Comparison of ENCODE assay signal across 11 cellular contexts in genomic region chr2:226977775-226978190, GRCh38.
DNase-seq lines count a peak whose midpoint lies in the region; ATAC-seq and TF ChIP-seq lines count a peak whose summit lies in the region.
"Had no signal": no experiment of that assay in that cellular context is flagged by ENCODE, and none has a peak within 500 bp of the region (broad histone marks: within the 10 kb centered on the region; RNA-seq: fewer than 3 reads in every experiment).

No MANE protein-coding gene starts in this region.

- TF ChIP-seq POLR2A in GM18505 (IDR thresholded peaks at IDR 0.05; ENCODE audit: borderline replicate concordance, extremely low read depth, insufficient read depth, insufficient read length), result no peak

- DNase-seq in DMS 273 (lab: John Stamatoyannopoulos, UW; ENCODE audit: unreplicated experiment) (peak; percentile 50), DMS 273 treated with DMSO at 0.1 percent for 48 hours (lab: John Stamatoyannopoulos, UW) (no peak), NCI-H2227 treated with DMSO at 0.1 percent for 48 hours (lab: John Stamatoyannopoulos, UW) (peak; percentile 14), cerebellum (ENCODE audit: low spot score) (peak; percentile 19), skeletal muscle cell (ENCODE audit: low read depth) (peak; percentile 69), ACHN (no peak)
- DNase-seq: NCI-H82; stimulated activated CD4-positive, alpha-beta T cell treated with anti-CD3 and anti-CD28 coated beads, Interleukin-2, amount 100 ng/mL, for 48 hours had no signal

- ATAC-seq in GM18861 (IDR thresholded peaks at IDR 0.05; ENCODE audit: unreplicated experiment) (no peak), GM18505 (IDR thresholded peaks at IDR 0.05; ENCODE audit: unreplicated experiment) (no peak)
- ATAC-seq: HepG2 had no signal

- H3K4me3 ChIP-seq in skeletal muscle cell (ENCODE audit: low read depth, low read length), result no peak overlapping the region

- in situ Hi-C loops in ACHN (cut with HindIII; ENCODE audit: low pct_ligation_motif_present, low pct_unique_long_range_greater_than_20kb, low sequenced_read_pairs), result no loop called here

Comparison
In these comparisons a context has a peak if more than half of its experiments do, and no peak if none do; other contexts are left out.
1. DNase-seq: peak in DMS 273 (single experiment), NCI-H2227 treated with DMSO at 0.1 percent for 48 hours (single experiment), cerebellum (single experiment) and skeletal muscle cell (single experiment); none in DMS 273 treated with DMSO at 0.1 percent for 48 hours (single experiment) and ACHN (single experiment).